9 cellular contexts compared by ENCODE assay signal in the genomic region with DNA sequence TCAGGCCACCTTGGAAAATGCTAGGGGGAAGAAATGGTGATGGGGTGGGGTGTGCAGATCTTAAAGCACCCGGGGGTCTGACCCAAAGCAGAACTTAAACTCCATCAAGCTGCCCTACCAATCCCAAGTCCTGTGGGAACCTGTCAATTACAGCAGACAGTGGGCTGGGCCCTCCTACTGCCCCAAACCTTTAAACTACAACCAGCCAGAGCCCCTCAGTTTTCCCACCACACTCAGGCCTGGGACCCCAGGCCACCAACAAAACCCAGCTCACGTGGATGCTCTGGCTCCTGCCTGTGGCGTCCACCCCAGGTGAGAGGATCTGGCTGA. TPM values are rescaled to one million over a fixed set of nuclear protein-coding genes. Genes with fewer than 3 reads are reported as not detected.
A peak's percentile ranks its signal among the peaks of the same experiment; 100 is the strongest.
DNase-seq lines count a peak whose midpoint lies in the region; ATAC-seq and TF ChIP-seq lines count a peak whose summit lies in the region.
"Had no signal": no experiment of that assay in that cellular context is flagged by ENCODE, and none has a peak within 500 bp of the region (broad histone marks: within the 10 kb centered on the region; RNA-seq: fewer than 3 reads in every experiment).

No MANE protein-coding gene starts in this region.

- no peaks in the 10 kb centered on the region for H3K27me3 ChIP-seq in colonic mucosa

- peak overlapping the region; percentile 93 for H3K27ac ChIP-seq in 22Rv1
- H3K27ac ChIP-seq in colonic mucosa, result peak overlapping the region; percentile 94

- H3K4me3 ChIP-seq in colonic mucosa, result peak overlapping the region; percentile 8

- H3K4me1 Mint-ChIP-seq in natural killer cell treated with Interleukin-12 subunit alpha and Interleukin-12 subunit beta and Interleukin-15 and Interleukin-18, amount 100 ng/mL, for 72 hours (ENCODE audit: low read depth in 2 of 2), result peaks cover 12 to 15% of the 10 kb centered on the region in 2 donors

- H3K9me3 ChIP-seq in colonic mucosa, result no peaks in the 10 kb centered on the region

- TF ChIP-seq CTCF in 22Rv1 (IDR thresholded peaks at IDR 0.05) (no peak), colonic mucosa (IDR thresholded peaks at IDR 0.05) (no peak)

- H3K27me3 Mint-ChIP-seq in natural killer cell treated with Interleukin-12 subunit alpha and Interleukin-12 subunit beta and Interleukin-15 and Interleukin-18, amount 100 ng/mL, for 72 hours, result peaks cover 0 to 3% of the 10 kb centered on the region in 2 donors

- H3K27ac Mint-ChIP-seq in natural killer cell treated with Interleukin-12 subunit alpha and Interleukin-12 subunit beta and Interleukin-15 and Interleukin-18, amount 100 ng/mL, for 72 hours, result peak overlapping the region; percentile 59 to 91

- H3K9me3 Mint-ChIP-seq in natural killer cell treated with Interleukin-12 subunit alpha and Interleukin-12 subunit beta and Interleukin-15 and Interleukin-18, amount 100 ng/mL, for 72 hours, result no peaks in the 10 kb centered on the region

- intact Hi-C loops in colonic mucosa (cut with DNase I), result no loop called here

- no peaks in the 10 kb centered on the region for H3K36me3 ChIP-seq in colonic mucosa

- H3K4me1 ChIP-seq in colonic mucosa, result peaks cover 6% of the 10 kb centered on the region

- peak; percentile 41 for DNase-seq in HuH-7.5 (ENCODE audit: low spot score)
- no peak for DNase-seq in colonic mucosa
- DNase-seq in natural killer cell treated with Interleukin-12 subunit alpha and Interleukin-12 subunit beta and Interleukin-15 and Interleukin-18, amount 100 ng/mL, for 72 hours (ENCODE audit: low spot score), result no peak
- DNase-seq in cerebellar nuclear complex (lab: John Stamatoyannopoulos, UW), result no peak
- no peak for DNase-seq in NCI-H510A (lab: John Stamatoyannopoulos, UW)
- DNase-seq in NCI-H526 treated with DMSO at 0.1 percent for 48 hours (lab: John Stamatoyannopoulos, UW), result no peak
- DNase-seq in mucosa of gallbladder (ENCODE audit: low spot score), result no peak
- DNase-seq: foreskin melanocyte had no signal

- H3K9ac ChIP-seq in colonic mucosa (ENCODE audit: low read depth in 2 of 2, low read length in 2 of 2), result peak overlapping the region; percentile 70 to 96

- ATAC-seq in natural killer cell treated with Interleukin-12 subunit alpha and Interleukin-12 subunit beta and Interleukin-15 and Interleukin-18, amount 100 ng/mL, for 72 hours, result no peak

- peak overlapping the region; percentile 87 for H3K4me3 Mint-ChIP-seq in natural killer cell treated with Interleukin-12 subunit alpha and Interleukin-12 subunit beta and Interleukin-15 and Interleukin-18, amount 100 ng/mL, for 72 hours

- no peaks in the 10 kb centered on the region for H3K36me3 Mint-ChIP-seq in natural killer cell treated with Interleukin-12 subunit alpha and Interleukin-12 subunit beta and Interleukin-15 and Interleukin-18, amount 100 ng/mL, for 72 hours

RNA-seq across cellular contexts. Expression of a gene that starts 2.7 kb away (rescaled TPM):
- total RNA-seq in colonic mucosa (100 to 1,000 TPM in 1 of 2 donors, 10 to 100 TPM in 1; 63.3 to 112 TPM), mucosa of gallbladder (198 TPM)
- total RNA-seq in natural killer cell treated with Interleukin-12 subunit alpha and Interleukin-12 subunit beta and Interleukin-15 and Interleukin-18, amount 100 ng/mL, for 72 hours, result 10 to 100 TPM; 56.7 to 60.9 TPM
